Comparison of ENCODE assay signal across 17 cellular contexts in genomic region chr13:110302986-110303385, GRCh38. TPM values are rescaled to one million over a fixed set of nuclear protein-coding genes. Genes with fewer than 3 reads are reported as not detected.
DNase-seq lines count a peak whose midpoint lies in the region; ATAC-seq lines count a peak whose summit lies in the region.
"Had no signal": no experiment of that assay in that cellular context is flagged by ENCODE, and none has a peak within 500 bp of the region (broad histone marks: within the 10 kb centered on the region; RNA-seq: fewer than 3 reads in every experiment).

No MANE protein-coding gene starts in this region.

- H3K27ac ChIP-seq in right cardiac atrium (ENCODE audit: low read length) (peak overlapping the region; percentile 32), aorta (ENCODE audit: low read depth in 1 of 2, low read length in 2 of 2) (peak overlapping the region; percentile 46 to 68)
- H3K27ac ChIP-seq: SJCRH30 had no signal

- H3K36me3 ChIP-seq in aorta (ENCODE audit: control insufficient read depth in 1 of 2, insufficient read depth in 2 of 2, low read length in 1 of 2): no peaks in the 10 kb centered on the region
- H3K36me3 ChIP-seq: pancreas had no signal

- ATAC-seq in right cardiac atrium (no peak), left cardiac atrium (no peak), aorta (ENCODE audit: low FRiP score) (no peak), GM21381 (IDR thresholded peaks at IDR 0.05; ENCODE audit: unreplicated experiment) (no peak)
- ATAC-seq: activated CD8-positive, alpha-beta T cell treated with anti-CD3 and anti-CD28 coated beads for 36 hours; activated T-cell treated with anti-CD3 and anti-CD28 coated beads, Interleukin-2, amount 50 U/mL, for 4 hours; pancreas had no signal

- WGBS in right cardiac atrium: 75% methylated on average over 2 of the region's 2 CpGs
- 14 to 40% methylated on average over 2 of the region's 2 CpGs for WGBS in aorta, 2 donors

- H3K4me3 ChIP-seq in right cardiac atrium (ENCODE audit: low read length) (no peak overlapping the region), aorta (ENCODE audit: low read length in 2 of 2) (no peak overlapping the region)
- H3K4me3 ChIP-seq: pancreas, SJCRH30 had no signal

- H3K27me3 ChIP-seq in right cardiac atrium (ENCODE audit: control insufficient read depth, insufficient read depth): no peaks in the 10 kb centered on the region
- no peaks in the 10 kb centered on the region for H3K27me3 ChIP-seq in aorta (ENCODE audit: control insufficient read depth in 1 of 2, insufficient read depth in 2 of 2, low read length in 1 of 2)
- H3K27me3 ChIP-seq: SJCRH30 had no signal

- H3K9me3 ChIP-seq in right cardiac atrium (ENCODE audit: control insufficient read depth, low read length) (no peaks in the 10 kb centered on the region), aorta (ENCODE audit: control insufficient read depth, low read length) (no peaks in the 10 kb centered on the region)
- H3K9me3 ChIP-seq: pancreas had no signal

- DNase-seq in right cardiac atrium: no peak
- no peak for DNase-seq in left cardiac atrium
- DNase-seq in glomerular visceral epithelial cell (ENCODE audit: extremely low spot score): peak; percentile 78
- DNase-seq in renal cortical epithelial cell (ENCODE audit: low read depth): peak; percentile 98
- DNase-seq in aorta: no peak
- DNase-seq in activated CD8-positive, alpha-beta memory T cell treated with anti-CD3 and anti-CD28 coated beads, Interleukin-2, amount 50 U/mL, for 4 hours: no peak
- no peak for DNase-seq in NCI-H2171 treated with DMSO at 0.1 percent for 48 hours (lab: John Stamatoyannopoulos, UW)
- DNase-seq: activated B cell treated with CpG ODN at 0.5 μM for 24 hours; activated CD8-positive, alpha-beta T cell treated with anti-CD3 and anti-CD28 coated beads for 36 hours; activated naive CD4-positive, alpha-beta T cell treated with anti-CD3 and anti-CD28 coated beads, Interleukin-2, amount 50 U/mL, for 16 hours; activated T-cell treated with anti-CD3 and anti-CD28 coated beads, Interleukin-2, amount 50 U/mL, for 4 hours; hippocampal formation; NCI-H1105; pancreas; SJCRH30; small intestine had no signal

- intact Hi-C loops in right cardiac atrium (cut with DNase I): loop anchor here in 3 of 4 donors (10.0 kb wide), 3 partner anchors 58 to 112 kb away; no protein-coding TSS in a partner anchor
- intact Hi-C loops in left cardiac atrium (cut with DNase I): loop anchor here in 1 of 2 donors (5.0 kb wide), 1 partner anchor 41 kb away; no protein-coding TSS in a partner anchor
- intact Hi-C loops in aorta (cut with DNase I): loop anchor here in 1 of 2 donors (5.0 kb wide), 1 partner anchor 71 kb away; no protein-coding TSS in a partner anchor

- H3K4me1 ChIP-seq in right cardiac atrium (ENCODE audit: control insufficient read depth, insufficient read depth, low read length): peaks cover 26% of the 10 kb centered on the region
- H3K4me1 ChIP-seq in aorta (ENCODE audit: control insufficient read depth in 1 of 2, insufficient read depth in 2 of 2, low read length in 2 of 2): peaks cover 7 to 13% of the 10 kb centered on the region in 2 donors
- H3K4me1 ChIP-seq: pancreas had no signal

RNA-seq across cellular contexts. Expression of gene COL4A1, which starts 4.0 kb away (rescaled TPM):
- total RNA-seq in right cardiac atrium: 100 to 1,000 TPM in 3 of 4 donors, 10 to 100 TPM in 1; 91.9 to 267 (median 118) TPM
- 69.8 TPM for polyA plus RNA-seq in right cardiac atrium
- 100 to 1,000 TPM; 210 to 456 TPM for total RNA-seq in left cardiac atrium
- 1,634 and 1,793 TPM in 2 replicates for total RNA-seq in renal cortical epithelial cell
- 100 to 1,000 TPM; 564 to 910 TPM for total RNA-seq in aorta
- polyA plus RNA-seq in aorta: 100 to 1,000 TPM in 1 of 2 donors, 10 to 100 TPM in 1; 73.3 to 379 TPM
- total RNA-seq: activated B cell treated with CpG ODN at 0.5 μM for 24 hours; activated CD8-positive, alpha-beta T cell treated with anti-CD3 and anti-CD28 coated beads for 36 hours had no signal

RNA-seq across cellular contexts. Expression of gene COL4A2, which starts 4.1 kb away (rescaled TPM):
- total RNA-seq in right cardiac atrium (100 to 1,000 TPM in 3 of 4 donors, 10 to 100 TPM in 1; 84.7 to 268 (median 123) TPM), left cardiac atrium (100 to 1,000 TPM; 176 to 384 TPM), renal cortical epithelial cell (1,026 and 1,465 TPM in 2 replicates), aorta (1,000 to 10,000 TPM in 1 of 2 donors, 100 to 1,000 TPM in 1; 693 to 1,110 TPM)
- polyA plus RNA-seq in right cardiac atrium (101 TPM), aorta (100 to 1,000 TPM; 117 to 670 TPM)
- total RNA-seq: activated B cell treated with CpG ODN at 0.5 μM for 24 hours; activated CD8-positive, alpha-beta T cell treated with anti-CD3 and anti-CD28 coated beads for 36 hours had no signal

Comparison
In these comparisons a context has a peak if more than half of its experiments do, and no peak if none do; other contexts are left out.
1. DNase-seq: peak in glomerular visceral epithelial cell (single experiment) and renal cortical epithelial cell (single experiment); none in right cardiac atrium (0 of 3), left cardiac atrium (single experiment), aorta (0 of 2), activated CD8-positive, alpha-beta memory T cell treated with anti-CD3 and anti-CD28 coated beads, Interleukin-2, amount 50 U/mL, for 4 hours (single experiment) and NCI-H2171 treated with DMSO at 0.1 percent for 48 hours (single experiment).